8 cellular contexts compared by ENCODE assay signal in the genomic region with DNA sequence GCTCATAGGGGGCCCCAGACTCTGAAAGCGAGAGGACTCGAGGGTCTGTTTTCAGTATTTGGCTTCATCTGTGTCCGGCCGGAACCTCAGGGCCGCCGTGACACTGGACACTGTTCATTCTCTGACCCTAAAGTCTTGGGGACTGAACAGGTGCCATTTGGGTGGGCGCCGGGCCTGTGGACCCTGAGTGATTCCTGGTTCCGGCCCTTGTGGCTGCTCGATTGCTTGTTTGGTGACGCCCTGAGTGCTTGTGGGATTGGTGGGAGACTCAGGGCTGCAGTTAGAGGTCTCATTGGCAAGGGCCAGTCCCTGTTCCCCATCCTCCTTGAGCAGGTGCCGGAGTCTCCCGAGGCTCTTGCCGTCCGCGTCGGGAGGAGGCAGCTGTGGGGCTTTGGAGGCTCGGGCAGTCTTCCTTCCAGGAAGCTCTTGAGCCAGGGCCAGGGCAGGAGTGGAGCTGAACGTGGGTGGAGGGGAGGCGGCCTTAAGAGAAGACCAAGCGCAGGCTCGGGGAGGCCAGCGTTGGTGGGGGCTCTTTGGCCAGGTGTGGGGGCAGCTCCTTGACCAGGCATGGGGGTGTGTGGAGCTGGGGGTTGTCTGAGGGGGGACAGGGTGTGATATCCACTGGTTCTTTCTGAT. TPM values are rescaled to one million over a fixed set of nuclear protein-coding genes. Genes with fewer than 3 reads are reported as not detected.
DNase-seq lines count a peak whose midpoint lies in the region; ATAC-seq, FAIRE-seq and TF ChIP-seq lines count a peak whose summit lies in the region.

No MANE protein-coding gene starts in this region.

- H3K79me2 ChIP-seq in astrocyte (ENCODE audit: insufficient read depth, low read length), result peaks cover 92% of the 10 kb centered on the region

- H3K36me3 Mint-ChIP-seq in HFFc6 (ENCODE audit: low read depth) (peaks cover 39% of the 10 kb centered on the region), astrocyte (ENCODE audit: low read depth, unreplicated experiment) (peaks cover 9% of the 10 kb centered on the region), immature natural killer cell (peaks cover 0 to 7% (median 0%) of the 10 kb centered on the region in 3 donors)
- peaks cover 99% of the 10 kb centered on the region for H3K36me3 Mint-ChIP-seq in stimulated activated effector memory CD8-positive, alpha-beta T cell treated with anti-CD3 and anti-CD28 coated beads, Interleukin-12 subunit alpha, Interleukin-12 subunit beta, amount 100 ng/mL, for 72 hours

- peaks cover 90% of the 10 kb centered on the region for H4K20me1 ChIP-seq in astrocyte (ENCODE audit: insufficient read depth, low read length)

- H3K9me3 ChIP-seq in astrocyte (ENCODE audit: insufficient read depth, low read depth, low read length) (no peaks in the 10 kb centered on the region), iPS-18c (ENCODE audit: control insufficient read depth, insufficient read depth, low read length) (no peaks in the 10 kb centered on the region), HAP-1 (no peaks in the 10 kb centered on the region)

- peak overlapping the region; percentile 80 for H3K27ac Mint-ChIP-seq in HFFc6
- peak overlapping the region; percentile 84 for H3K27ac Mint-ChIP-seq in astrocyte (ENCODE audit: unreplicated experiment)
- H3K27ac Mint-ChIP-seq in stimulated activated effector memory CD8-positive, alpha-beta T cell treated with anti-CD3 and anti-CD28 coated beads, Interleukin-12 subunit alpha, Interleukin-12 subunit beta, amount 100 ng/mL, for 72 hours, result peak overlapping the region; percentile 94
- peak overlapping the region in 3 of 6 donors; percentile 39 to 72 (median 45) for H3K27ac Mint-ChIP-seq in immature natural killer cell

- DNase-seq in HFFc6 (no peak), astrocyte (ENCODE audit: low read depth) (peak; percentile 69), DMS79 (lab: John Stamatoyannopoulos, UW) (no peak), immature natural killer cell (no peak), HAP-1 (ENCODE audit: low spot score in 2 of 2) (no peak)
- no peak for DNase-seq in stimulated activated effector memory CD8-positive, alpha-beta T cell treated with anti-CD3 and anti-CD28 coated beads, Interleukin-12 subunit alpha, Interleukin-12 subunit beta, amount 100 ng/mL, for 72 hours (ENCODE audit: low spot score in 2 of 2)

- H3K4me1 Mint-ChIP-seq in HFFc6 (ENCODE audit: low read depth) (peaks cover 30% of the 10 kb centered on the region), astrocyte (ENCODE audit: low read depth, unreplicated experiment) (peaks cover 19% of the 10 kb centered on the region), immature natural killer cell (peaks cover 45 to 51% of the 10 kb centered on the region in 2 donors)
- peaks cover 59% of the 10 kb centered on the region for H3K4me1 Mint-ChIP-seq in stimulated activated effector memory CD8-positive, alpha-beta T cell treated with anti-CD3 and anti-CD28 coated beads, Interleukin-12 subunit alpha, Interleukin-12 subunit beta, amount 100 ng/mL, for 72 hours

- no peak for FAIRE-seq in astrocyte (lab: Jason Lieb, UNC)

- H3K4me3 Mint-ChIP-seq in HFFc6 (peak overlapping the region; percentile 66), astrocyte (ENCODE audit: unreplicated experiment) (peak overlapping the region; percentile 57), immature natural killer cell (peak overlapping the region in 1 of 5 donors; percentile 25)
- peak overlapping the region; percentile 92 for H3K4me3 Mint-ChIP-seq in stimulated activated effector memory CD8-positive, alpha-beta T cell treated with anti-CD3 and anti-CD28 coated beads, Interleukin-12 subunit alpha, Interleukin-12 subunit beta, amount 100 ng/mL, for 72 hours

- H3K4me1 ChIP-seq in astrocyte (ENCODE audit: insufficient read depth, low read length) (peaks cover 37% of the 10 kb centered on the region), HAP-1 (peaks cover 30% of the 10 kb centered on the region)

- no peaks in the 10 kb centered on the region for H3K9me3 Mint-ChIP-seq in HFFc6
- H3K9me3 Mint-ChIP-seq in astrocyte (ENCODE audit: unreplicated experiment), result no peaks in the 10 kb centered on the region
- H3K9me3 Mint-ChIP-seq in stimulated activated effector memory CD8-positive, alpha-beta T cell treated with anti-CD3 and anti-CD28 coated beads, Interleukin-12 subunit alpha, Interleukin-12 subunit beta, amount 100 ng/mL, for 72 hours, result no peaks in the 10 kb centered on the region
- H3K9me3 Mint-ChIP-seq in immature natural killer cell, result no peaks in the 10 kb centered on the region

- in situ Hi-C loops in HAP-1 (cut with MboI; ENCODE audit: low sequenced_read_pairs), result no loop called here

- H3K9ac ChIP-seq in astrocyte (ENCODE audit: low read length), result peak overlapping the region; percentile 66

- peak overlapping the region; percentile 91 for H3K4me2 ChIP-seq in astrocyte (ENCODE audit: low read length)

- H3K27me3 Mint-ChIP-seq in HFFc6 (ENCODE audit: insufficient read depth) (peaks cover 19% of the 10 kb centered on the region), astrocyte (ENCODE audit: low read depth, unreplicated experiment) (no peaks in the 10 kb centered on the region), immature natural killer cell (ENCODE audit: low read depth in 3 of 3) (peaks cover 27 to 35% (median 28%) of the 10 kb centered on the region in 3 donors)

- H3K4me3 ChIP-seq in astrocyte (ENCODE audit: insufficient read depth, low read depth, low read length) (peak overlapping the region; percentile 57), iPS-18c (ENCODE audit: insufficient read depth, low read depth, low read length) (0 out of 2 replicates have a peak overlapping the region, but pooled peaks have one; percentile 9), HAP-1 (no peak overlapping the region)

- no peak overlapping the region for H2AFZ ChIP-seq in astrocyte (ENCODE audit: low read depth, low read length)

- H3K27me3 ChIP-seq in astrocyte (ENCODE audit: insufficient read depth, low read length), result no peaks in the 10 kb centered on the region
- no peaks in the 10 kb centered on the region for H3K27me3 ChIP-seq in HAP-1 (ENCODE audit: low read depth)

- H3K36me3 ChIP-seq in astrocyte (ENCODE audit: insufficient read depth, low read length) (peaks cover 28% of the 10 kb centered on the region), HAP-1 (replicated peaks) (peaks cover 92% of the 10 kb centered on the region)

- TF ChIP-seq CTCF in HFFc6 (IDR thresholded peaks at IDR 0.05) (no peak), astrocyte (IDR thresholded peaks at IDR 0.05; ENCODE audit: insufficient read depth, low read depth, low read length) (no peak)

- ATAC-seq in stimulated activated effector memory CD8-positive, alpha-beta T cell treated with anti-CD3 and anti-CD28 coated beads, Interleukin-12 subunit alpha, Interleukin-12 subunit beta, amount 100 ng/mL, for 72 hours, result no peak
- ATAC-seq in GM19467 (IDR thresholded peaks at IDR 0.05; ENCODE audit: unreplicated experiment), result no peak

- peak overlapping the region; percentile 37 for H3K27ac ChIP-seq in astrocyte (ENCODE audit: low read depth, low read length)

RNA-seq across cellular contexts. Expression of gene PTBP1, which starts 4.7 kb away (rescaled TPM):
- total RNA-seq in HFFc6 (2021; fragmentation: NEBNext Ultra II Directional; extraction: Animal tissue kit (Norgen Biotek cat#: 25700)), result 100 to 1,000 TPM; 307 to 421 (median 380) TPM
- total RNA-seq in astrocyte, result 366 and 386 TPM in 2 replicates
- 100 to 1,000 TPM in 1 of 3 donors, 10 to 100 TPM in 2; 70.0 to 185 (median 87.8) TPM for polyA plus RNA-seq in immature natural killer cell

RNA-seq across cellular contexts. Expression of gene PLPPR3, which starts 19.8 kb away (rescaled TPM):
- total RNA-seq in HFFc6 (2021; fragmentation: NEBNext Ultra II Directional; extraction: Animal tissue kit (Norgen Biotek cat#: 25700)), result under 1 TPM in 1 of 6 experiments, not detected in 5; 0.09 TPM
- 29.2 and 36.5 TPM in 2 replicates for total RNA-seq in astrocyte
- polyA plus RNA-seq in immature natural killer cell, result not detected

RNA-seq across cellular contexts. Expression of gene AZU1, which starts 25.7 kb away (rescaled TPM):
- total RNA-seq in HFFc6 (2021; fragmentation: NEBNext Ultra II Directional; extraction: Animal tissue kit (Norgen Biotek cat#: 25700)), result not detected
- total RNA-seq in astrocyte, result 1.00 and 1.4 TPM in 2 replicates
- not detected for polyA plus RNA-seq in immature natural killer cell

RNA-seq across cellular contexts. Expression of gene PRTN3, which starts 38.8 kb away (rescaled TPM):
- not detected for total RNA-seq in HFFc6 (2021; fragmentation: NEBNext Ultra II Directional; extraction: Animal tissue kit (Norgen Biotek cat#: 25700))
- not detected in 2 replicates for total RNA-seq in astrocyte
- polyA plus RNA-seq in immature natural killer cell, result not detected

RNA-seq across cellular contexts. Expression of gene ELANE, which starts 50.1 kb away (rescaled TPM):
- total RNA-seq in HFFc6 (2021; fragmentation: NEBNext Ultra II Directional; extraction: Animal tissue kit (Norgen Biotek cat#: 25700)), result under 1 TPM in 1 of 6 experiments, not detected in 5; 0.21 TPM
- total RNA-seq in astrocyte, result not detected in 2 replicates
- not detected for polyA plus RNA-seq in immature natural killer cell

Comparison
In these comparisons a context has a peak if more than half of its experiments do, and no peak if none do; other contexts are left out.
1. RNA of gene PLPPR3, which starts 19.8 kb away (total RNA-seq): 29.2 to 36.5 TPM in astrocyte; 0.09 TPM in HFFc6; every median in the first group is over 10 times any median in the second.